9 cellular contexts compared by ENCODE assay signal in the genomic region with DNA sequence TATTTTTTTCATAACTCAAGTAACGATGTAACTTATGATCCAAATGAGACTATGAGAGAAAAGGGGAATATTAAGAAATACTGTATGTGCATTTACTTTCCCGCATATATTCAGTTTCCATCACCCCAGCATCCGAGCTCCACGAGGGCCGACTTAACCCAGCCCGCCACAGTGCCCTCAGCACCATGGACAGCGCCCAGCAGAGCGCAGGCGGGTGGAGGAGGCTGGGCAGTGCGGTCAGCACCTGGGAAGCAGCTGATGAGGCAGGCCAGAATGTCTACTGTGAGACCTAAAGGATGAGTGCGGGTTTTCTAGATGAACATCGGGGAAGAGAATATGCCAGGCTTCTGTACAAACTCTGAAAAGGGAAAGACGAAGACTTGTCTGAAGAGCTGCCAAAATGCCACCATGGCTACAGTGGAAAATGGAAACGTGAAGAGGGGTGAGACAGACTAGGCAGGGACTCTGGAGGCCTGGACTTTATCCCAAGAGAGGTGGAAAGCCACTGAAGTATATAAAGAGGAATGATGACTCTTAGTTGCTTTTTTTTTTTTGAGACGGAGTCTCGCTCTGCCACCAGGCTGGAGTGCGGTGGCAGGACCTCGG. TPM values are rescaled to one million over a fixed set of nuclear protein-coding genes. Genes with fewer than 3 reads are reported as not detected.
DNase-seq lines count a peak whose midpoint lies in the region; ATAC-seq and TF ChIP-seq lines count a peak whose summit lies in the region.
"Had no signal": no experiment of that assay in that cellular context is flagged by ENCODE, and none has a peak within 500 bp of the region (broad histone marks: within the 10 kb centered on the region; RNA-seq: fewer than 3 reads in every experiment).

No MANE protein-coding gene starts in this region.

- H3K27ac Mint-ChIP-seq in activated CD8-positive, alpha-beta T cell treated with anti-CD3 and anti-CD28 coated beads, Interleukin-2, amount 10 ng/mL, durations not matched to agents 7 days and 5 days = no peak overlapping the region
- H3K27ac Mint-ChIP-seq: nephron had no signal

- no peak for TF ChIP-seq CTCF in omental fat pad (IDR thresholded peaks at IDR 0.05)

- H3K27me3 Mint-ChIP-seq in activated CD8-positive, alpha-beta T cell treated with anti-CD3 and anti-CD28 coated beads, Interleukin-2, amount 10 ng/mL, durations not matched to agents 7 days and 5 days (ENCODE audit: low read depth) = peaks cover 15% of the 10 kb centered on the region

- H3K36me3 Mint-ChIP-seq in activated CD8-positive, alpha-beta T cell treated with anti-CD3 and anti-CD28 coated beads, Interleukin-2, amount 10 ng/mL, durations not matched to agents 7 days and 5 days (ENCODE audit: low read depth) = no peaks in the 10 kb centered on the region

- DNase-seq in activated CD4-positive, CD25-positive, alpha-beta regulatory T cell treated with anti-CD3 and anti-CD28 coated beads, Interleukin-2, amount 50 U/mL, for 72 hours = peak; percentile 52
- peak; percentile 69 for DNase-seq in activated CD8-positive, alpha-beta T cell treated with anti-CD3 and anti-CD28 coated beads, Interleukin-2, amount 10 ng/mL, durations not matched to agents 7 days and 5 days
- peak; percentile 9 for DNase-seq in fibroblast of the conjunctiva (ENCODE audit: low read depth)
- peak; percentile 31 for DNase-seq in omental fat pad (ENCODE audit: low spot score)
- DNase-seq in NAMALWA (ENCODE audit: low spot score) = no peak

- CTCF ChIA-PET in activated CD8-positive, alpha-beta T cell treated with anti-CD3 and anti-CD28 coated beads, Interleukin-2, amount 10 ng/mL, durations not matched to agents 7 days and 5 days (lab: Charles Lee) = no interaction called here

- no peaks in the 10 kb centered on the region for H3K9me3 Mint-ChIP-seq in activated CD8-positive, alpha-beta T cell treated with anti-CD3 and anti-CD28 coated beads, Interleukin-2, amount 10 ng/mL, durations not matched to agents 7 days and 5 days (ENCODE audit: insufficient read depth)

- H3K4me1 Mint-ChIP-seq in activated CD8-positive, alpha-beta T cell treated with anti-CD3 and anti-CD28 coated beads, Interleukin-2, amount 10 ng/mL, durations not matched to agents 7 days and 5 days (ENCODE audit: low read depth) = no peaks in the 10 kb centered on the region
- H3K4me1 Mint-ChIP-seq: nephron had no signal

- POLR2A ChIA-PET in activated CD8-positive, alpha-beta T cell treated with anti-CD3 and anti-CD28 coated beads, Interleukin-2, amount 10 ng/mL, durations not matched to agents 7 days and 5 days (lab: Charles Lee) = no interaction called here

- H3K4me3 Mint-ChIP-seq in activated CD8-positive, alpha-beta T cell treated with anti-CD3 and anti-CD28 coated beads, Interleukin-2, amount 10 ng/mL, durations not matched to agents 7 days and 5 days = no peak overlapping the region
- H3K4me3 Mint-ChIP-seq: nephron had no signal

- no peak for ATAC-seq in activated CD4-positive, CD25-positive, alpha-beta regulatory T cell treated with anti-CD3 and anti-CD28 coated beads, Interleukin-2, amount 50 U/mL, for 24 hours
- peak; percentile 82 for ATAC-seq in activated CD8-positive, alpha-beta T cell treated with anti-CD3 and anti-CD28 coated beads, Interleukin-2, amount 10 ng/mL, durations not matched to agents 7 days and 5 days
- ATAC-seq in omental fat pad (ENCODE audit: low FRiP score) = no peak
- no peak for ATAC-seq in GM21737 (IDR thresholded peaks at IDR 0.05; ENCODE audit: unreplicated experiment)
- ATAC-seq in GM21825 (IDR thresholded peaks at IDR 0.05; ENCODE audit: unreplicated experiment) = no peak

RNA-seq across cellular contexts. Expression of a gene that starts 34.5 kb away (rescaled TPM):
- 10 to 100 TPM; 24.7 to 25.3 TPM for total RNA-seq in activated CD8-positive, alpha-beta T cell treated with anti-CD3 and anti-CD28 coated beads, Interleukin-2, amount 10 ng/mL, durations not matched to agents 7 days and 5 days
- total RNA-seq in omental fat pad = 10 to 100 TPM; 10.9 to 23.1 (median 13.5) TPM

RNA-seq across cellular contexts. Expression of a gene that starts 47.7 kb away (rescaled TPM):
- 1 to 10 TPM; 3.8 to 4.8 TPM for total RNA-seq in activated CD8-positive, alpha-beta T cell treated with anti-CD3 and anti-CD28 coated beads, Interleukin-2, amount 10 ng/mL, durations not matched to agents 7 days and 5 days
- 1 to 10 TPM; 1.8 to 4.2 (median 2.9) TPM for total RNA-seq in omental fat pad
